8 cellular contexts compared by ENCODE assay signal in the genomic region with DNA sequence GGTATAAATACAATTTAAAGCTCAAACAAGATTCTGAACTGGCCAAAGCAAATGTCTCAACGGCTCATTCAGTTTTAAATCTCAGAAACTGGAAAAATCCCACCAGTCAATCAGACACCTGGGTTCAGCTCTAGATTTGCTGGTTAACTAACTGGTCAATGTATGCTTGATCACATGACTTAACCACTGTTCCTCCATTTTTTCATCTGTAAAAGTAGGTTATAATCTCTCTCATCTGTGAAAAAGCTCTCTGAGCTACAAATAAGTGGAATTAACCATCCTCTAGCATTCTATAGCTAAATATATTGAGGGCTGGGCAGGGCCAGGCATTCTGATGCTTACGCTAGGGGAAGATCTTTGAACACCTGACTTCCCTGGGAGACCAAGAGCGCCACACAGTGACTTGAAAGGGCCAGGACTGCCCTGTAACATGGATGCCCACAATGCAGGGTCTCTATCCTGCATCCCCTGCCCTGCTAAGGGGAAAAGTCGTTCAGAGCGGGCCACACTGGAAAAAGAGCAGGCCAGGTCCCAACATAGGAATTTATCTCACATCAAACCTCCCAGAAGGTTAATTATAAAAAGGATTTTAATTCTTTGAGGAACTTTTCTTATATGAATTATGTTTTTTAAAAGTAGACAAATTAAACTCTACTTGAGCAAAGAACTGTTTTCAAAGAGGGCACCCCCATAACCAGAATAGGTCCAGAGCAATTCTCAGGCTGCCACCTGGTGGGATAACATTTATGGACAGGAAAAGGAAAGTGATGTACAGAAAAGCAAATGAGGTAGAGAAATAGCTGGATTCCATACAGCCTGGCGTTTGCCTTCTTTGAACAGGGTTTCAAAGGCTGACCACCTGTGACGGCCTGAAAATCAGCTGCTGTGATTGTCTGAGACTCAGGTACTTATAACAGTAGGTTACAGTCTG. TPM values are rescaled to one million over a fixed set of nuclear protein-coding genes. Genes with fewer than 3 reads are reported as not detected.
A peak's percentile ranks its signal among the peaks of the same experiment; 100 is the strongest.
DNase-seq lines count a peak whose midpoint lies in the region; ATAC-seq, FAIRE-seq and TF ChIP-seq lines count a peak whose summit lies in the region.

No MANE protein-coding gene starts in this region.

- in situ Hi-C loops in Caki2 (cut with HindIII; ENCODE audit: low pct_unique_long_range_greater_than_20kb, low sequenced_read_pairs) = no loop called here
- in situ Hi-C loops in SK-MEL-5 (cut with HindIII; ENCODE audit: low pct_unique_long_range_greater_than_20kb, low sequenced_read_pairs) = no loop called here

- DNase-seq in Caki2 (ENCODE audit: low read depth) (peak; percentile 53), GM19239 (ENCODE audit: insufficient read length, low spot score) (no peak), SK-MEL-5 (ENCODE audit: low read depth, low spot score) (peak; percentile 72), choroid plexus epithelial cell (ENCODE audit: low read depth) (peak; percentile 74), right lobe of liver (no peak), tibial artery (no peak)

- H3K27me3 ChIP-seq in HUES6 (ENCODE audit: control insufficient read depth, insufficient read depth, low read length) (peaks cover 6% of the 10 kb centered on the region; the same call in 1 of the 2 replicates), right lobe of liver (no peaks in the 10 kb centered on the region), tibial artery (no peaks in the 10 kb centered on the region)

- ATAC-seq in right lobe of liver (peak; percentile 33 to 53 (median 44)), GM19397 (IDR thresholded peaks at IDR 0.05; ENCODE audit: unreplicated experiment) (no peak)

- H3K9ac ChIP-seq in HUES6 (ENCODE audit: low read length) = no peak overlapping the region

- H3K27ac ChIP-seq in HUES6 (ENCODE audit: low read depth, low read length) (no peak overlapping the region), right lobe of liver (no peak overlapping the region), tibial artery (no peak overlapping the region)

- H3K36me3 ChIP-seq in HUES6 (ENCODE audit: control insufficient read depth, insufficient read depth, low read length) = peaks cover 12% of the 10 kb centered on the region
- H3K36me3 ChIP-seq in right lobe of liver = peaks cover 0 to 12% (median 4%) of the 10 kb centered on the region in 4 donors
- peaks cover 10 to 14% (median 11%) of the 10 kb centered on the region in 3 donors for H3K36me3 ChIP-seq in tibial artery

- no peak for TF ChIP-seq POLR2A in right lobe of liver (IDR thresholded peaks at IDR 0.05)

- intact Hi-C loops in right lobe of liver (cut with DNase I) = no loop called here
- intact Hi-C loops in tibial artery (cut with DNase I; ENCODE audit: low total_unique reads) = loop anchor here (5.0 kb wide), 1 partner anchor 40 kb away; no protein-coding TSS in a partner anchor

- 37% methylated on average over 6 of the region's 7 CpGs for WGBS in right lobe of liver (ENCODE audit: insufficient coverage, low coverage, low lambda C conversion rate, missing lambda C conversion rate)

- H3K9me3 ChIP-seq in HUES6 (ENCODE audit: control insufficient read depth, insufficient read depth, low read depth, low read length) (no peaks in the 10 kb centered on the region), right lobe of liver (no peaks in the 10 kb centered on the region), tibial artery (no peaks in the 10 kb centered on the region)

- peak; percentile 89 for FAIRE-seq in GM19239 (lab: Jason Lieb, UNC)

- TF ChIP-seq CTCF in choroid plexus epithelial cell (conservative IDR thresholded peaks at IDR 0.05; ENCODE audit: low read depth, low read length) = peak; percentile 68
- TF ChIP-seq CTCF in right lobe of liver (IDR thresholded peaks at IDR 0.05) = peak; percentile 41 to 54 (median 52)
- TF ChIP-seq CTCF in tibial artery (IDR thresholded peaks at IDR 0.05) = peak in 1 of 2 experiments; percentile 21

- peak overlapping the region; percentile 97 for H3K4me3 ChIP-seq in HUES6 (ENCODE audit: low read depth, low read length)
- H3K4me3 ChIP-seq in choroid plexus epithelial cell (ENCODE audit: low read depth, low read length) = peak overlapping the region; percentile 24
- peak overlapping the region in 2 of 3 donors; percentile 10 to 100 for H3K4me3 ChIP-seq in right lobe of liver
- peak overlapping the region; percentile 91 to 99 for H3K4me3 ChIP-seq in tibial artery

- H3K4me1 ChIP-seq in HUES6 (ENCODE audit: control insufficient read depth, insufficient read depth, low read length) = peaks cover 6% of the 10 kb centered on the region; the same call in 1 of the 2 replicates
- peaks cover 0 to 20% (median 8%) of the 10 kb centered on the region in 4 donors for H3K4me1 ChIP-seq in right lobe of liver
- H3K4me1 ChIP-seq in tibial artery = peaks cover 0 to 37% (median 28%) of the 10 kb centered on the region in 4 donors

RNA-seq across cellular contexts. Expression of a gene that starts 1.8 kb away (rescaled TPM):
- 11.0 and 39.8 TPM in 2 replicates for total RNA-seq in Caki2 (2014; rRNA removed; shearing (Covaris generic); ENCODE audit: low replicate concordance)
- total RNA-seq in SK-MEL-5 (2014; rRNA removed; shearing (Covaris generic)) = 35.4 and 38.4 TPM in 2 replicates
- 24.8 and 28.8 TPM in 2 replicates for polyA plus RNA-seq in SK-MEL-5 (2015; cell fraction: cytosol; rRNA removed)
- polyA plus RNA-seq in SK-MEL-5 (2015; cell fraction: nucleus; rRNA removed) = 23.7 and 34.2 TPM in 2 replicates
- total RNA-seq in right lobe of liver = 1 to 10 TPM; 3.4 to 5.8 (median 4.8) TPM

RNA-seq across cellular contexts. Expression of a gene that starts 22.0 kb away (rescaled TPM):
- total RNA-seq in Caki2 (2014; rRNA removed; shearing (Covaris generic); ENCODE audit: low replicate concordance) = 13.4 and 14.3 TPM in 2 replicates
- 14.3 and 20.9 TPM in 2 replicates for total RNA-seq in SK-MEL-5 (2014; rRNA removed; shearing (Covaris generic))
- polyA plus RNA-seq in SK-MEL-5 (2015; cell fraction: cytosol; rRNA removed) = 13.1 and 16.0 TPM in 2 replicates
- polyA plus RNA-seq in SK-MEL-5 (2015; cell fraction: nucleus; rRNA removed) = 14.7 and 19.3 TPM in 2 replicates
- total RNA-seq in right lobe of liver = 1 to 10 TPM; 3.0 to 8.0 (median 6.6) TPM

RNA-seq across cellular contexts. Expression of a gene that starts 44.8 kb away (rescaled TPM):
- total RNA-seq in Caki2 (2014; rRNA removed; shearing (Covaris generic); ENCODE audit: low replicate concordance) = 36.6 and 128 TPM in 2 replicates
- 46.6 and 52.3 TPM in 2 replicates for total RNA-seq in SK-MEL-5 (2014; rRNA removed; shearing (Covaris generic))
- 35.5 and 36.0 TPM in 2 replicates for polyA plus RNA-seq in SK-MEL-5 (2015; cell fraction: cytosol; rRNA removed)
- polyA plus RNA-seq in SK-MEL-5 (2015; cell fraction: nucleus; rRNA removed) = 30.9 and 36.6 TPM in 2 replicates
- 10 to 100 TPM in 3 of 6 experiments, 1 to 10 TPM in 3; 7.7 to 26.7 (median 11.0) TPM for total RNA-seq in right lobe of liver

Comparison
In these comparisons a context has a peak if more than half of its experiments do, and no peak if none do; other contexts are left out.
1. DNase-seq: peak in Caki2 (single experiment), SK-MEL-5 (single experiment) and choroid plexus epithelial cell (single experiment); none in GM19239 (single experiment), right lobe of liver (0 of 3) and tibial artery (0 of 2).
2. H3K4me3 ChIP-seq: peak in every context shown above with its lines; median percentile 97 in HUES6; 95 in tibial artery; 55 in right lobe of liver; 24 in choroid plexus epithelial cell.